ENCODE assay signal across 22 cellular contexts in the genomic region with DNA sequence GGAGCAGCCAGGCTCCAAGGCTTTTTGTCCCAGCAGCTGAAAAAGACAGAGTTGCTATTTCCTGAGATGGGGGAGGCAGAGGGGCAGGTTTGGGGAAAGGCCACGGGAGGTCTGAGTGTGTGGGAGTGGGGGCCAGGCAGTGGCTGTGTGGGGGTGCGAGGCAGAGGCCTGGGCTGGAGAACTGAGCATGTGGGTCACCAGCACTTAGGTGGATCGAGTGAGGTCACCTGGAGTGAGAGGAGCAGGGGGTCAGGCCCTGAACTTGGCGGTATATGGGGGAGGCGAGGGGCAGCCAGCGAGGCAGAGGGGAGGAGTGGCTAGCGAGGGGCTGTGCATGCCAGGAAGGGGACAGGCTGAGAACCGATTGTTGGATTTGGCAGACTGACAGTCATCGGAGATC.
"Had no signal": no experiment of that assay in that cellular context is flagged by ENCODE, and none has a peak within 500 bp of the region (broad histone marks: within the 10 kb centered on the region; RNA-seq: fewer than 3 reads in every experiment).

No MANE protein-coding gene starts in this region.

- H3K9me3 Mint-ChIP-seq: IgD-negative memory B cell, T-cell had no signal

- H3K4me3 ChIP-seq: SJSA1, SK-N-MC had no signal

- H3K4me1 Mint-ChIP-seq: IgD-negative memory B cell, T-cell had no signal

- H3K4me3 Mint-ChIP-seq: IgD-negative memory B cell, T-cell had no signal

- H3K27ac Mint-ChIP-seq: T-cell had no signal

- H3K27ac ChIP-seq: HL-60, SJSA1, SK-N-MC had no signal

- H3K27me3 ChIP-seq: SJSA1 had no signal

- H3K4me1 ChIP-seq: SJSA1 had no signal

- H3K27me3 Mint-ChIP-seq: IgD-negative memory B cell, T-cell had no signal

- H3K9me3 ChIP-seq: SJSA1 had no signal

- DNase-seq: KBM-7, NCI-H1092, NCI-H1105 treated with DMSO at 0.1 percent for 48 hours, NCI-H1436, NCI-H187, NCI-H2029, NCI-H2081 treated with DMSO at 0.1 percent for 48 hours, NCI-H2171, NCI-H226, NCI-H446, NCI-H510A, NCI-H524 treated with DMSO at 0.1 percent for 48 hours, NCI-H69, NCI-H774, Right ventricle myocardium superior, RPMI8226, SIG-M5, T-cell had no signal
